ENCODE assay signal across 1 cellular context in the genomic region with DNA sequence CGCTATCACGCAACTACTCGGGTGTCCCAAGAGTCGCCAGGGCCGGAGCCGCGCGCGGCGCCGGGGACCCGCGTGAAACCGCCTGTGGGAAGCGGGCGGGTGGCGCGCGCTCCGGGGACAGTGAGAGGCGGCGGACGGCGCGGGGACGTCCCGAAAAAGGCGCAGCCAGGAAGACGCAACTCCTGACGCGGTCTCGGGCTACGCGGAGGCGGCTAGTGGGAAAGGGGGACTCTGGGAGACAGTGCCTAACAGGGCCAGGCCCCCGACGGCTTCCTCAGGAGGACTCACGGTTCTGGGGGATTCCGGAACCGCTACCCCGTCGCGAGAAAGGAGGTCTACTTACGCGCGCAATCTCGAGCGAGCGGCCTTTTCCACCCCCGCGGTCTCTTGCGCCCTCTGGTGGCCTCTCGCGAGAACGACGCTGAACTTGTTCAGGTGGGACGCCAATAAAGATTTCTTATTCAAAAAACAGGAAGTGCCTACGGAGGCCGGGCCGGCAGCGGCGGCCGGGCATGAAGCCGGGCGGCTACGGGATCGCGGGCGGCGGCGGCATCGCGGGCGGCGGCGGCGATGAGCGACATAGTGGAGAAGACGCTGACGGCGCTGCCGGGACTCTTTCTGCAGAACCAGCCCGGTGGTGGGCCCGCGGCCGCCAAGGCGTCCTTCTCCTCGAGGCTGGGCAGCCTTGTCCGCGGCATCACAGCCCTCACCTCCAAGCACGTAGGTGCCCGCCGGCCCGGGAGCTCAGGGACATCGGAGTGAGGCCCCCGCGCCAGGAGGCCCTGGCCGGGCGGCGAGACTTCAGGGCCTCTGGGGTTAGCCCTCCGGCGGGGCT.
TF ChIP-seq lines count a peak whose summit lies in the region.

A gene (plus strand): TSS at position 475 of the 835 bp plus-strand sequence. CDS start 96 bp downstream, at position 571.

TF ChIP-seq in HepG2, 621 proteins besides CTCF, POLR2A, EP300 and RAD21 (continued from another document and continues in another):
- TF ChIP-seq ZNF496 (CRISPR knock-in tag; IDR thresholded peaks at IDR 0.05; ENCODE audit: insufficient replicate concordance) (no peak), ETV6 (CRISPR knock-in tag; conservative IDR thresholded peaks at IDR 0.05) (0 out of 2 replicates have a peak, but pooled peaks have one; percentile 46), ZNF713 (CRISPR knock-in tag; IDR thresholded peaks at IDR 0.05) (no peak), HOXA9 (CRISPR knock-in tag; IDR thresholded peaks at IDR 0.05; ENCODE audit: borderline replicate concordance) (no peak), CC2D1A (CRISPR knock-in tag; IDR thresholded peaks at IDR 0.05) (no peak), IKZF1 (IDR thresholded peaks at IDR 0.05) (no peak), ZNF10 (CRISPR knock-in tag; IDR thresholded peaks at IDR 0.05; ENCODE audit: borderline replicate concordance, low read depth) (no peak), DPF2 (CRISPR knock-in tag; IDR thresholded peaks at IDR 0.05; ENCODE audit: borderline replicate concordance, low read depth) (no peak), DNMT1 (CRISPR knock-in tag; IDR thresholded peaks at IDR 0.05) (no peak), MTA1 (CRISPR knock-in tag; IDR thresholded peaks at IDR 0.05; ENCODE audit: borderline replicate concordance) (peak; percentile 65; the same call in 1 of the 2 replicates), HNRNPK (IDR thresholded peaks at IDR 0.05; ENCODE audit: low read depth, low read length, poor library complexity, severe bottlenecking) (peak; percentile 11), MAFG (CRISPR knock-in tag; IDR thresholded peaks at IDR 0.05) (no peak), CCAR2 (optimal IDR thresholded peaks at IDR 0.05; ENCODE audit: low read depth, low read length) (peak; percentile 40), ZEB1 (IDR thresholded peaks at IDR 0.05; ENCODE audit: insufficient replicate concordance, low read depth) (no peak), ZNF660 (CRISPR knock-in tag; IDR thresholded peaks at IDR 0.05; ENCODE audit: borderline replicate concordance, low read depth) (no peak)
- TF ChIP-seq, protein P1, sequence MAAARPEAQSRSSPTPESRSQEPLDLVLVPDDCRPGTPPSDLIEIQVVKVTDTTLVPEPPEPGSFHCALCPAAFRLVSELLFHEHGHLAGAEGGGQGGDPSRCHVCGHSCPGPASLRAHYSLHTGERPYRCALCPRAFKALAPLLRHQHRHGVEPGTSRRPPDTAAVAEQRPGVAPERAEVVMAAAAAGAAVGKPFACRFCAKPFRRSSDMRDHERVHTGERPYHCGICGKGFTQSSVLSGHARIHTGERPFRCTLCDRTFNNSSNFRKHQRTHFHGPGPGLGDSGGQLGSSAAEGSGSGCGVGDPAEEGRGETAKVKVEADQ (CRISPR knock-in tag; IDR thresholded peaks at IDR 0.05; ENCODE audit: borderline replicate concordance) = 0 out of 2 replicates have a peak, but pooled peaks have one; percentile 24
- TF ChIP-seq, protein P2, sequence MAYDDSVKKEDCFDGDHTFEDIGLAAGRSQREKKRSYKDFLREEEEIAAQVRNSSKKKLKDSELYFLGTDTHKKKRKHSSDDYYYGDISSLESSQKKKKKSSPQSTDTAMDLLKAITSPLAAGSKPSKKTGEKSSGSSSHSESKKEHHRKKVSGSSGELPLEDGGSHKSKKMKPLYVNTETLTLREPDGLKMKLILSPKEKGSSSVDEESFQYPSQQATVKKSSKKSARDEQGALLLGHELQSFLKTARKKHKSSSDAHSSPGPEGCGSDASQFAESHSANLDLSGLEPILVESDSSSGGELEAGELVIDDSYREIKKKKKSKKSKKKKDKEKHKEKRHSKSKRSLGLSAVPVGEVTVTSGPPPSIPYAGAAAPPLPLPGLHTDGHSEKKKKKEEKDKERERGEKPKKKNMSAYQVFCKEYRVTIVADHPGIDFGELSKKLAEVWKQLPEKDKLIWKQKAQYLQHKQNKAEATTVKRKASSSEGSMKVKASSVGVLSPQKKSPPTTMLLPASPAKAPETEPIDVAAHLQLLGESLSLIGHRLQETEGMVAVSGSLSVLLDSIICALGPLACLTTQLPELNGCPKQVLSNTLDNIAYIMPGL (CRISPR knock-in tag; IDR thresholded peaks at IDR 0.05; ENCODE audit: borderline replicate concordance in 1 of 2, low read depth in 1 of 2) = peak; percentile 94 to 96
- TF ChIP-seq, protein P3, sequence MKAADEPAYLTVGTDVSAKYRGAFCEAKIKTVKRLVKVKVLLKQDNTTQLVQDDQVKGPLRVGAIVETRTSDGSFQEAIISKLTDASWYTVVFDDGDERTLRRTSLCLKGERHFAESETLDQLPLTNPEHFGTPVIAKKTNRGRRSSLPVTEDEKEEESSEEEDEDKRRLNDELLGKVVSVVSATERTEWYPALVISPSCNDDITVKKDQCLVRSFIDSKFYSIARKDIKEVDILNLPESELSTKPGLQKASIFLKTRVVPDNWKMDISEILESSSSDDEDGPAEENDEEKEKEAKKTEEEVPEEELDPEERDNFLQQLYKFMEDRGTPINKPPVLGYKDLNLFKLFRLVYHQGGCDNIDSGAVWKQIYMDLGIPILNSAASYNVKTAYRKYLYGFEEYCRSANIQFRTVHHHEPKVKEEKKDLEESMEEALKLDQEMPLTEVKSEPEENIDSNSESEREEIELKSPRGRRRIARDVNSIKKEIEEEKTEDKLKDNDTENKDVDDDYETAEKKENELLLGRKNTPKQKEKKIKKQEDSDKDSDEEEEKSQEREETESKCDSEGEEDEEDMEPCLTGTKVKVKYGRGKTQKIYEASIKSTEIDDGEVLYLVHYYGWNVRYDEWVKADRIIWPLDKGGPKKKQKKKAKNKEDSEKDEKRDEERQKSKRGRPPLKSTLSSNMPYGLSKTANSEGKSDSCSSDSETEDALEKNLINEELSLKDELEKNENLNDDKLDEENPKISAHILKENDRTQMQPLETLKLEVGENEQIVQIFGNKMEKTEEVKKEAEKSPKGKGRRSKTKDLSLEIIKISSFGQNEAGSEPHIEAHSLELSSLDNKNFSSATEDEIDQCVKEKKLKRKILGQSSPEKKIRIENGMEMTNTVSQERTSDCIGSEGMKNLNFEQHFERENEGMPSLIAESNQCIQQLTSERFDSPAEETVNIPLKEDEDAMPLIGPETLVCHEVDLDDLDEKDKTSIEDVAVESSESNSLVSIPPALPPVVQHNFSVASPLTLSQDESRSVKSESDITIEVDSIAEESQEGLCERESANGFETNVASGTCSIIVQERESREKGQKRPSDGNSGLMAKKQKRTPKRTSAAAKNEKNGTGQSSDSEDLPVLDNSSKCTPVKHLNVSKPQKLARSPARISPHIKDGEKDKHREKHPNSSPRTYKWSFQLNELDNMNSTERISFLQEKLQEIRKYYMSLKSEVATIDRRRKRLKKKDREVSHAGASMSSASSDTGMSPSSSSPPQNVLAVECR (CRISPR knock-in tag; IDR thresholded peaks at IDR 0.05; ENCODE audit: borderline replicate concordance) = peak; percentile 94
- TF ChIP-seq, protein P4, sequence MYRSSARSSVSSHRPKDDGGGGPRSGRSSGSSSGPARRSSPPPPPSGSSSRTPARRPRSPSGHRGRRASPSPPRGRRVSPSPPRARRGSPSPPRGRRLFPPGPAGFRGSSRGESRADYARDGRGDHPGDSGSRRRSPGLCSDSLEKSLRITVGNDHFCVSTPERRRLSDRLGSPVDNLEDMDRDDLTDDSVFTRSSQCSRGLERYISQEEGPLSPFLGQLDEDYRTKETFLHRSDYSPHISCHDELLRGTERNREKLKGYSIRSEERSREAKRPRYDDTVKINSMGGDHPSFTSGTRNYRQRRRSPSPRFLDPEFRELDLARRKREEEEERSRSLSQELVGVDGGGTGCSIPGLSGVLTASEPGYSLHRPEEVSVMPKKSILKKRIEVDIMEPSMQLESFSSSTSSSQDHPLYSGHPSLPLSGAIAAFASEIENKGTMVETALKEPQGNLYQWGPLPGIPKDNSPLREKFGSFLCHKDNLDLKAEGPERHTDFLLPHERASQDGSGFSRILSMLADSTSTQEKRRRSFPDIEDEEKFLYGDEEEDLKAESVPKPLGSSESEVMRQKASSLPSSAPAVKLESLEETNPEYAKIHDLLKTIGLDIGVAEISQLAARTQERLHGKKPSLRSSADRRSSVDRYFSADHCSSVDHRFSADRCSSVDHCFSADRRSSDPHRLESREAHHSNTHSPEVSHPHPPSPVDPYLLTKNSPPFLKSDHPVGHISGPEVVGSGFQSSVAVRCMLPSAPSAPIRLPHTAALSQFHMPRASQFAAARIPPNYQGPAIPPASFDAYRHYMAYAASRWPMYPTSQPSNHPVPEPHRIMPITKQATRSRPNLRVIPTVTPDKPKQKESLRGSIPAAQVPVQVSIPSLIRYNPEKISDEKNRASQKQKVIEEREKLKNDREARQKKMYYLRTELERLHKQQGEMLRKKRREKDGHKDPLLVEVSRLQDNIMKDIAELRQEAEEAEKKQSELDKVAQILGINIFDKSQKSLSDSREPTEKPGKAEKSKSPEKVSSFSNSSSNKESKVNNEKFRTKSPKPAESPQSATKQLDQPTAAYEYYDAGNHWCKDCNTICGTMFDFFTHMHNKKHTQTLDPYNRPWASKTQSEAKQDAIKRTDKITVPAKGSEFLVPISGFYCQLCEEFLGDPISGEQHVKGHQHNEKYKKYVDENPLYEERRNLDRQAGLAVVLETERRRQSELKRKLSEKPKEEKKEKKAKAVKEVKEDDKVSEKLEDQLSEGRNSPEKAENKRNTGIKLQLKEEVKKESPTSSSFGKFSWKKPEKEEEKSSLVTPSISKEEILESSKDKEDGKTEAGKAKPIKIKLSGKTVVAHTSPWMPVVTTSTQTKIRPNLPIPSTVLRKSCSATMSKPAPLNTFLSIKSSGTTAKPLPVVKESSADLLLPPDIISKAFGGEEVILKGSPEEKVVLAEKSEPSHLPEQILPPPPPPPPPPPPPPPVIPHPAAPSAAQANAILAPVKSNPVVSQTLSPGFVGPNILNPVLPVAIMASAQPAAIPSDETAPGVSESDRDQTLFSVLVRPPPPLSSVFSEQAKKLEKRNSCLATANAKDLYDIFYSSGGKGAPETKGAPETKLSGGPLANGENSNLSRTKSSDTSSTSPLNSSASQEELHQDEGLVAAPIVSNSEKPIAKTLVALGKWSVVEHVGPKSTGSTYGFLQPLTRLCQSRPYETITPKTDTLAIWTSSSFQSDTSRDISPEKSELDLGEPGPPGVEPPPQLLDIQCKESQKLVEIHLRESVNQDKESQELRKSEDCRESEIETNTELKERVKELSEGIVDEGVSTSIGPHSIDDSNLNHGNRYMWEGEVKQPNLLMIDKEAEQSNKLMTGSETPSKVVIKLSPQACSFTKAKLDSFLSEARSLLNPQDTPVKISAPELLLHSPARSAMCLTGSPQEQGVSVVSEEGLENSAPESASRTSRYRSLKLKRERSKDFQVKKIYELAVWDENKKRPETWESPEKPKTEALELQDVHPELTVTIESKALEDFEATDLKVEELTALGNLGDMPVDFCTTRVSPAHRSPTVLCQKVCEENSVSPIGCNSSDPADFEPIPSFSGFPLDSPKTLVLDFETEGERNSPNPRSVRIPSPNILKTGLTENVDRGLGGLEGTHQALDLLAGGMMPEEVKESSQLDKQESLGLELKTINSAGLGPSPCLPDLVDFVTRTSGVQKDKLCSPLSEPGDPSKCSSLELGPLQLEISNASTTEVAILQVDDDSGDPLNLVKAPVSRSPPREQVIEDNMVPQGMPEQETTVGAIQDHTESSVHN (CRISPR knock-in tag; IDR thresholded peaks at IDR 0.05) = no peak
- TF ChIP-seq, protein P5, sequence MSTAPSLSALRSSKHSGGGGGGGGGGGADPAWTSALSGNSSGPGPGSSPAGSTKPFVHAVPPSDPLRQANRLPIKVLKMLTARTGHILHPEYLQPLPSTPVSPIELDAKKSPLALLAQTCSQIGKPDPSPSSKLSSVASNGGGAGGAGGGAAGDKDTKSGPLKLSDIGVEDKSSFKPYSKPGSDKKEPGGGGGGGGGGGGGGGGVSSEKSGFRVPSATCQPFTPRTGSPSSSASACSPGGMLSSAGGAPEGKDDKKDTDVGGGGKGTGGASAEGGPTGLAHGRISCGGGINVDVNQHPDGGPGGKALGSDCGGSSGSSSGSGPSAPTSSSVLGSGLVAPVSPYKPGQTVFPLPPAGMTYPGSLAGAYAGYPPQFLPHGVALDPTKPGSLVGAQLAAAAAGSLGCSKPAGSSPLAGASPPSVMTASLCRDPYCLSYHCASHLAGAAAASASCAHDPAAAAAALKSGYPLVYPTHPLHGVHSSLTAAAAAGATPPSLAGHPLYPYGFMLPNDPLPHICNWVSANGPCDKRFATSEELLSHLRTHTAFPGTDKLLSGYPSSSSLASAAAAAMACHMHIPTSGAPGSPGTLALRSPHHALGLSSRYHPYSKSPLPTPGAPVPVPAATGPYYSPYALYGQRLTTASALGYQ (CRISPR knock-in tag; IDR thresholded peaks at IDR 0.05) = peak; percentile 39; the same call in 1 of the 2 replicates
- TF ChIP-seq, protein P6, sequence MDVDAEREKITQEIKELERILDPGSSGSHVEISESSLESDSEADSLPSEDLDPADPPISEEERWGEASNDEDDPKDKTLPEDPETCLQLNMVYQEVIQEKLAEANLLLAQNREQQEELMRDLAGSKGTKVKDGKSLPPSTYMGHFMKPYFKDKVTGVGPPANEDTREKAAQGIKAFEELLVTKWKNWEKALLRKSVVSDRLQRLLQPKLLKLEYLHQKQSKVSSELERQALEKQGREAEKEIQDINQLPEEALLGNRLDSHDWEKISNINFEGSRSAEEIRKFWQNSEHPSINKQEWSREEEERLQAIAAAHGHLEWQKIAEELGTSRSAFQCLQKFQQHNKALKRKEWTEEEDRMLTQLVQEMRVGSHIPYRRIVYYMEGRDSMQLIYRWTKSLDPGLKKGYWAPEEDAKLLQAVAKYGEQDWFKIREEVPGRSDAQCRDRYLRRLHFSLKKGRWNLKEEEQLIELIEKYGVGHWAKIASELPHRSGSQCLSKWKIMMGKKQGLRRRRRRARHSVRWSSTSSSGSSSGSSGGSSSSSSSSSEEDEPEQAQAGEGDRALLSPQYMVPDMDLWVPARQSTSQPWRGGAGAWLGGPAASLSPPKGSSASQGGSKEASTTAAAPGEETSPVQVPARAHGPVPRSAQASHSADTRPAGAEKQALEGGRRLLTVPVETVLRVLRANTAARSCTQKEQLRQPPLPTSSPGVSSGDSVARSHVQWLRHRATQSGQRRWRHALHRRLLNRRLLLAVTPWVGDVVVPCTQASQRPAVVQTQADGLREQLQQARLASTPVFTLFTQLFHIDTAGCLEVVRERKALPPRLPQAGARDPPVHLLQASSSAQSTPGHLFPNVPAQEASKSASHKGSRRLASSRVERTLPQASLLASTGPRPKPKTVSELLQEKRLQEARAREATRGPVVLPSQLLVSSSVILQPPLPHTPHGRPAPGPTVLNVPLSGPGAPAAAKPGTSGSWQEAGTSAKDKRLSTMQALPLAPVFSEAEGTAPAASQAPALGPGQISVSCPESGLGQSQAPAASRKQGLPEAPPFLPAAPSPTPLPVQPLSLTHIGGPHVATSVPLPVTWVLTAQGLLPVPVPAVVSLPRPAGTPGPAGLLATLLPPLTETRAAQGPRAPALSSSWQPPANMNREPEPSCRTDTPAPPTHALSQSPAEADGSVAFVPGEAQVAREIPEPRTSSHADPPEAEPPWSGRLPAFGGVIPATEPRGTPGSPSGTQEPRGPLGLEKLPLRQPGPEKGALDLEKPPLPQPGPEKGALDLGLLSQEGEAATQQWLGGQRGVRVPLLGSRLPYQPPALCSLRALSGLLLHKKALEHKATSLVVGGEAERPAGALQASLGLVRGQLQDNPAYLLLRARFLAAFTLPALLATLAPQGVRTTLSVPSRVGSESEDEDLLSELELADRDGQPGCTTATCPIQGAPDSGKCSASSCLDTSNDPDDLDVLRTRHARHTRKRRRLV (CRISPR knock-in tag; IDR thresholded peaks at IDR 0.05) = no peak
- TF ChIP-seq, protein P7, sequence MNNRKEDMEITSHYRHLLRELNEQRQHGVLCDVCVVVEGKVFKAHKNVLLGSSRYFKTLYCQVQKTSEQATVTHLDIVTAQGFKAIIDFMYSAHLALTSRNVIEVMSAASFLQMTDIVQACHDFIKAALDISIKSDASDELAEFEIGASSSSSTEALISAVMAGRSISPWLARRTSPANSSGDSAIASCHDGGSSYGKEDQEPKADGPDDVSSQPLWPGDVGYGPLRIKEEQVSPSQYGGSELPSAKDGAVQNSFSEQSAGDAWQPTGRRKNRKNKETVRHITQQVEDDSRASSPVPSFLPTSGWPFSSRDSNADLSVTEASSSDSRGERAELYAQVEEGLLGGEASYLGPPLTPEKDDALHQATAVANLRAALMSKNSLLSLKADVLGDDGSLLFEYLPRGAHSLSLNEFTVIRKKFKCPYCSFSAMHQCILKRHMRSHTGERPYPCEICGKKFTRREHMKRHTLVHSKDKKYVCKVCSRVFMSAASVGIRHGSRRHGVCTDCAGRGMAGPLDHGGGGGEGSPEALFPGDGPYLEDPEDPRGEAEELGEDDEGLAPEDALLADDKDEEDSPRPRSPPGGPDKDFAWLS (CRISPR knock-in tag; IDR thresholded peaks at IDR 0.05; ENCODE audit: borderline replicate concordance) = no peak
